ENCODE assay signal across 1 cellular context in genomic region chr5:140690941-140691924, GRCh38.
A peak's percentile ranks its signal among the peaks of the same experiment; 100 is the strongest.
TF ChIP-seq lines count a peak whose summit lies in the region.

Gene HARS1, minus strand, starts transcription at chr5:140691370. Its CDS starts 66 bp downstream, at chr5:140691304.
Gene HARS2, plus strand, starts transcription at chr5:140691455. Its CDS starts 194 bp downstream, at chr5:140691649.

TF ChIP-seq in HepG2, 621 proteins besides CTCF, POLR2A, EP300 and RAD21 (continued from another document and continues in another):
- peak; percentile 82; the same call in 1 of the 2 replicates for TF ChIP-seq ZNF710 (CRISPR knock-in tag; IDR thresholded peaks at IDR 0.05; ENCODE audit: borderline replicate concordance)
- TF ChIP-seq NCOA2 (CRISPR knock-in tag; IDR thresholded peaks at IDR 0.05), result peak; percentile 55; the same call in 1 of the 2 replicates
- no peak for TF ChIP-seq ATF1 (CRISPR knock-in tag; IDR thresholded peaks at IDR 0.05)
- no peak for TF ChIP-seq ZNF549 (CRISPR knock-in tag; IDR thresholded peaks at IDR 0.05)
- TF ChIP-seq ZMYM2 (CRISPR knock-in tag; IDR thresholded peaks at IDR 0.05), result 0 out of 2 replicates have a peak, but pooled peaks have one; percentile 19
- no peak for TF ChIP-seq ZNF383 (CRISPR knock-in tag; IDR thresholded peaks at IDR 0.05; ENCODE audit: borderline replicate concordance)
- TF ChIP-seq SNAPC2 (CRISPR knock-in tag; IDR thresholded peaks at IDR 0.05), result no peak; the same call in 1 of the 2 replicates
- peak; percentile 55; the same call in 1 of the 2 replicates for TF ChIP-seq JUNB (CRISPR knock-in tag; IDR thresholded peaks at IDR 0.05; ENCODE audit: borderline replicate concordance)
- TF ChIP-seq MXD4 (CRISPR knock-in tag; IDR thresholded peaks at IDR 0.05), result peak; percentile 88
- peak; percentile 88 for TF ChIP-seq IKZF4 (CRISPR knock-in tag; IDR thresholded peaks at IDR 0.05; ENCODE audit: borderline replicate concordance, low read depth, not compliant biosample characterization)
- 0 out of 2 replicates have a peak, but pooled peaks have one; percentile 80 for TF ChIP-seq ETS1 (CRISPR knock-in tag; IDR thresholded peaks at IDR 0.05)
- peak; percentile 31; the same call in 1 of the 2 replicates for TF ChIP-seq NFYC (CRISPR knock-in tag; IDR thresholded peaks at IDR 0.05)
- TF ChIP-seq KLF11 (CRISPR knock-in tag; IDR thresholded peaks at IDR 0.05), result peak; percentile 84; the same call in 1 of the 2 replicates
- no peak for TF ChIP-seq ZSCAN21 (CRISPR knock-in tag; IDR thresholded peaks at IDR 0.05; ENCODE audit: borderline replicate concordance)
- peak; percentile 9; the same call in 1 of the 2 replicates for TF ChIP-seq RFX5 (IDR thresholded peaks at IDR 0.05; ENCODE audit: low read depth, low read length)
- 0 out of 2 replicates have a peak, but pooled peaks have one; percentile 28 for TF ChIP-seq STAT5B (CRISPR knock-in tag; IDR thresholded peaks at IDR 0.05)
- TF ChIP-seq ZBTB40 (IDR thresholded peaks at IDR 0.05), result peak; percentile 72
- TF ChIP-seq ZBTB40 (CRISPR knock-in tag; IDR thresholded peaks at IDR 0.05), result peak; percentile 38; the same call in 1 of the 2 replicates
- no peak for TF ChIP-seq ATF7 (IDR thresholded peaks at IDR 0.05)
- no peak for TF ChIP-seq ATF7 (CRISPR knock-in tag; IDR thresholded peaks at IDR 0.05)
- peak; percentile 86 for TF ChIP-seq REPIN1 (CRISPR knock-in tag; IDR thresholded peaks at IDR 0.05; ENCODE audit: borderline replicate concordance, low read depth)
- TF ChIP-seq ZNF292 (CRISPR knock-in tag; IDR thresholded peaks at IDR 0.05; ENCODE audit: borderline replicate concordance, low read depth), result peak; percentile 71; the same call in 1 of the 2 replicates
- peak; percentile 87 for TF ChIP-seq UBTF (CRISPR knock-in tag; IDR thresholded peaks at IDR 0.05)
- no peak for TF ChIP-seq ZKSCAN5 (CRISPR knock-in tag; IDR thresholded peaks at IDR 0.05)
- TF ChIP-seq ZNF235 (CRISPR knock-in tag; IDR thresholded peaks at IDR 0.05; ENCODE audit: borderline replicate concordance), result peak; percentile 95; the same call in 1 of the 2 replicates
- peak; percentile 56; the same call in 1 of the 2 replicates for TF ChIP-seq SRF (IDR thresholded peaks at IDR 0.05; ENCODE audit: low read depth, low read length)
- TF ChIP-seq ZBTB7A (CRISPR knock-in tag; IDR thresholded peaks at IDR 0.05), result no peak
- no peak for TF ChIP-seq ZNF354B (CRISPR knock-in tag; IDR thresholded peaks at IDR 0.05)
- TF ChIP-seq ZNF138 (CRISPR knock-in tag; IDR thresholded peaks at IDR 0.05; ENCODE audit: low read depth), result peak; percentile 79; the same call in 1 of the 2 replicates
- no peak for TF ChIP-seq NR2F2 (IDR thresholded peaks at IDR 0.05; ENCODE audit: borderline replicate concordance, low read depth)
- TF ChIP-seq HNRNPUL1 (IDR thresholded peaks at IDR 0.05; ENCODE audit: low read depth, low read length), result no peak
- TF ChIP-seq ZNF441 (CRISPR knock-in tag; IDR thresholded peaks at IDR 0.05; ENCODE audit: borderline replicate concordance), result peak; percentile 74
- TF ChIP-seq ZNF367 (CRISPR knock-in tag; IDR thresholded peaks at IDR 0.05; ENCODE audit: borderline replicate concordance), result no peak
- TF ChIP-seq ZFX (CRISPR knock-in tag; IDR thresholded peaks at IDR 0.05; ENCODE audit: low read depth), result peak; percentile 96
- no peak for TF ChIP-seq PLRG1 (conservative IDR thresholded peaks at IDR 0.05)
- peak; percentile 96 for TF ChIP-seq PHF8 (CRISPR knock-in tag; IDR thresholded peaks at IDR 0.05)
- TF ChIP-seq GATAD2A (CRISPR knock-in tag; IDR thresholded peaks at IDR 0.05), result peak; percentile 69
- no peak for TF ChIP-seq ZNF253 (CRISPR knock-in tag; IDR thresholded peaks at IDR 0.05; ENCODE audit: borderline replicate concordance)
- no peak for TF ChIP-seq ZFP36L1 (CRISPR knock-in tag; IDR thresholded peaks at IDR 0.05)
- TF ChIP-seq HMGA1 (CRISPR knock-in tag; conservative IDR thresholded peaks at IDR 0.05), result no peak
- no peak for TF ChIP-seq ZNF775 (CRISPR knock-in tag; IDR thresholded peaks at IDR 0.05; ENCODE audit: borderline replicate concordance)
- TF ChIP-seq HNRNPLL (IDR thresholded peaks at IDR 0.05; ENCODE audit: low read depth, low read length, poor library complexity, severe bottlenecking), result peak; percentile 96
- TF ChIP-seq ZSCAN30 (CRISPR knock-in tag; IDR thresholded peaks at IDR 0.05), result no peak
- peak; percentile 36; the same call in 1 of the 2 replicates for TF ChIP-seq SKIL (CRISPR knock-in tag; IDR thresholded peaks at IDR 0.05; ENCODE audit: borderline replicate concordance)
- peak; percentile 90 for TF ChIP-seq ZNF503 (CRISPR knock-in tag; IDR thresholded peaks at IDR 0.05)
- TF ChIP-seq ZBTB38 (CRISPR knock-in tag; IDR thresholded peaks at IDR 0.05), result peak; percentile 70; the same call in 1 of the 2 replicates
